In genomic region chr22:19919701-19920363, GRCh38 we compare ENCODE assay signal across 15 cellular contexts. TPM values are rescaled to one million over a fixed set of nuclear protein-coding genes. Genes with fewer than 3 reads are reported as not detected.
A peak's percentile ranks its signal among the peaks of the same experiment; 100 is the strongest.
DNase-seq lines count a peak whose midpoint lies in the region; TF ChIP-seq lines count a peak whose summit lies in the region.
"Had no signal": no experiment of that assay in that cellular context is flagged by ENCODE, and none has a peak within 500 bp of the region (broad histone marks: within the 10 kb centered on the region; RNA-seq: fewer than 3 reads in every experiment).

No MANE protein-coding gene starts in this region.

- TF ChIP-seq CTCF in GM13976 (IDR thresholded peaks at IDR 0.05; ENCODE audit: borderline replicate concordance, control extremely low read depth, extremely low read depth, insufficient read depth, missing control alignments) = no peak
- TF ChIP-seq CTCF in neural crest cell (conservative IDR thresholded peaks at IDR 0.05) = no peak

- no peaks in the 10 kb centered on the region for H3K27me3 ChIP-seq in H7 (ENCODE audit: control insufficient read depth, insufficient read depth, low read length)
- H3K27me3 ChIP-seq: BLaER1 had no signal

- H3K4me1 Mint-ChIP-seq in neural crest cell = no peaks in the 10 kb centered on the region
- H3K4me1 Mint-ChIP-seq: B cell; CD8-positive, alpha-beta memory T cell had no signal

- H3K27me3 Mint-ChIP-seq in neural crest cell (ENCODE audit: low read depth) = no peaks in the 10 kb centered on the region
- H3K27me3 Mint-ChIP-seq: B cell; CD4-positive, alpha-beta T cell; CD8-positive, alpha-beta memory T cell had no signal

- H3K36me3 ChIP-seq in H7 (replicated peaks; ENCODE audit: control insufficient read depth, insufficient read depth, low read length) = no peaks in the 10 kb centered on the region

- H3K4me3 ChIP-seq in H7 (ENCODE audit: insufficient read depth, low read depth, low read length) = no peak overlapping the region
- H3K4me3 ChIP-seq: BLaER1 had no signal

- in situ Hi-C loops in GM13976 (cut with MboI; ENCODE audit: low sequenced_read_pairs, unreplicated experiment) = no loop called here

- DNase-seq in GM13976 (ENCODE audit: low spot score) = peak; percentile 14
- DNase-seq in H7 = peak; percentile 25
- DNase-seq in neural crest cell (ENCODE audit: low read depth, low spot score) = no peak
- DNase-seq in NCI-H82 treated with DMSO at 0.1 percent for 48 hours (lab: John Stamatoyannopoulos, UW; ENCODE audit: unreplicated experiment) = no peak
- no peak for DNase-seq in NCI-H69 (lab: John Stamatoyannopoulos, UW)
- DNase-seq in DMS114 treated with DMSO at 0.1 percent for 48 hours (lab: John Stamatoyannopoulos, UW; ENCODE audit: unreplicated experiment) = no peak
- DNase-seq: CD4-positive, alpha-beta T cell; CD8-positive, alpha-beta memory T cell; DMS 273 treated with DMSO at 0.1 percent for 48 hours; DMS53; DMS79 treated with DMSO at 0.1 percent for 48 hours; GF-D8; H9 had no signal

- H3K4me3 Mint-ChIP-seq in neural crest cell = no peak overlapping the region
- H3K4me3 Mint-ChIP-seq: B cell; CD4-positive, alpha-beta T cell; CD8-positive, alpha-beta memory T cell; H9 had no signal

- H3K36me3 Mint-ChIP-seq in neural crest cell (ENCODE audit: low read depth) = peaks cover under 1% of the 10 kb centered on the region

- no peaks in the 10 kb centered on the region for H3K9me3 Mint-ChIP-seq in neural crest cell
- H3K9me3 Mint-ChIP-seq: CD4-positive, alpha-beta T cell; CD8-positive, alpha-beta memory T cell; H9 had no signal

- H3K27ac Mint-ChIP-seq in neural crest cell (ENCODE audit: unreplicated experiment) = peak overlapping the region; percentile 50
- H3K27ac Mint-ChIP-seq: B cell; CD4-positive, alpha-beta T cell had no signal

RNA-seq across cellular contexts. Expression of gene COMT, which starts 21.7 kb away (rescaled TPM):
- total RNA-seq in H7 (2014; rRNA removed; shearing (Covaris generic)) = 1.4 and 1.7 TPM in 2 replicates
- total RNA-seq in neural crest cell = 70.9 and 86.4 TPM in 2 replicates

RNA-seq across cellular contexts. Expression of gene TXNRD2, which starts 21.8 kb away (rescaled TPM):
- 3.3 and 5.0 TPM in 2 replicates for total RNA-seq in H7 (2014; rRNA removed; shearing (Covaris generic))
- 21.7 and 22.2 TPM in 2 replicates for total RNA-seq in neural crest cell

Comparison
In these comparisons a context has a peak if more than half of its experiments do, and no peak if none do; other contexts are left out.
1. DNase-seq: peak in GM13976 (single experiment) and H7 (single experiment); none in neural crest cell (single experiment), NCI-H82 treated with DMSO at 0.1 percent for 48 hours (single experiment), NCI-H69 (single experiment) and DMS114 treated with DMSO at 0.1 percent for 48 hours (single experiment).
2. RNA of gene COMT, which starts 21.7 kb away (total RNA-seq): 70.9 to 86.4 TPM in neural crest cell; 1.4 to 1.7 TPM in H7; every median in the first group is over 10 times any median in the second.